16 cellular contexts compared by ENCODE assay signal in genomic region chr15:91790826-91791225, GRCh38.
DNase-seq lines count a peak whose midpoint lies in the region; TF ChIP-seq lines count a peak whose summit lies in the region.
"Had no signal": no experiment of that assay in that cellular context is flagged by ENCODE, and none has a peak within 500 bp of the region (broad histone marks: within the 10 kb centered on the region; RNA-seq: fewer than 3 reads in every experiment).

No MANE protein-coding gene starts in this region.

- no peaks in the 10 kb centered on the region for H3K79me2 ChIP-seq in mammary epithelial cell (ENCODE audit: insufficient read depth, low read length)

- CTCF ChIA-PET in mammary epithelial cell (lab: Charles Lee; ENCODE audit: low non-redundant PET): no interaction called here

- H3K79me1 ChIP-seq in neuronal stem cell (ENCODE audit: low read depth, low read length): no peaks in the 10 kb centered on the region

- intact Hi-C loops in mammary epithelial cell (cut with micrococcal nuclease): no loop called here

- H2AFZ ChIP-seq in mammary epithelial cell (ENCODE audit: low read depth, low read length) (peak overlapping the region; percentile 18), neuronal stem cell (ENCODE audit: low read length) (no peak overlapping the region)

- H3K27me3 ChIP-seq in mammary epithelial cell (ENCODE audit: insufficient read depth, low read length) (no peaks in the 10 kb centered on the region), neuronal stem cell (ENCODE audit: control insufficient read depth in 3 of 3, insufficient read depth in 3 of 3, low read depth in 1 of 3, low read length in 3 of 3) (no peaks in the 10 kb centered on the region)
- H3K27me3 ChIP-seq: tibial artery had no signal

- peak; percentile 17 for DNase-seq in AG08395 (ENCODE audit: low spot score)
- peak; percentile 54 for DNase-seq in NCI-H2171 (lab: John Stamatoyannopoulos, UW)
- peak; percentile 88 for DNase-seq in mammary epithelial cell
- peak; percentile 84 for DNase-seq in kidney tubule cell (ENCODE audit: low spot score)
- no peak for DNase-seq in GM19238 (ENCODE audit: insufficient read length, low spot score)
- no peak for DNase-seq in neuronal stem cell (ENCODE audit: low spot score)
- DNase-seq in NCI-H2107 (lab: John Stamatoyannopoulos, UW): no peak
- no peak for DNase-seq in NAMALWA (ENCODE audit: low spot score)
- DNase-seq: activated CD4-positive, alpha-beta T cell treated with anti-CD3 and anti-CD28 coated beads for 36 hours; CD4-positive, alpha-beta memory T cell; central memory CD4-positive, alpha-beta T cell; H7; IMR-90; NCI-H2081; psoas muscle had no signal

- H2BK15ac ChIP-seq in neuronal stem cell (ENCODE audit: low read length): no peak overlapping the region

- H3K27ac ChIP-seq in mammary epithelial cell (ENCODE audit: insufficient read depth, low read depth, low read length): no peak overlapping the region
- no peak overlapping the region for H3K27ac ChIP-seq in neuronal stem cell (replicated peaks; ENCODE audit: low read length)
- H3K27ac ChIP-seq: psoas muscle, tibial artery had no signal

- WGBS in mammary epithelial cell (ENCODE audit: low coverage, missing lambda C conversion rate): 45% methylated on average over 4 of the region's 4 CpGs
- WGBS in neuronal stem cell (ENCODE audit: extremely low coverage in 2 of 2, insufficient read length in 2 of 2, insufficient replicate concordance in 1 of 2), 2 donors: no CpG with 5 or more reads among the region's 4 CpGs

- H4K8ac ChIP-seq in neuronal stem cell (ENCODE audit: low read depth, low read length): no peak overlapping the region

- no peak overlapping the region for H2BK12ac ChIP-seq in neuronal stem cell (ENCODE audit: low read length)

- H2BK120ac ChIP-seq in neuronal stem cell (ENCODE audit: low read depth, low read length): no peak overlapping the region

- in situ Hi-C loops in mammary epithelial cell (cut with MboI; ENCODE audit: low sequenced_read_pairs in 2 of 2): no loop called here

- no peak overlapping the region for H2BK5ac ChIP-seq in neuronal stem cell (ENCODE audit: low read length)

- H3K4me2 ChIP-seq in mammary epithelial cell (ENCODE audit: insufficient read depth, low read depth, low read length) (peak overlapping the region; percentile 63), neuronal stem cell (ENCODE audit: insufficient read depth, low read length, poor library complexity, severe bottlenecking) (no peak overlapping the region)

- no peak overlapping the region for H3K4ac ChIP-seq in neuronal stem cell (ENCODE audit: low read length)

- H3K4me1 ChIP-seq in mammary epithelial cell (ENCODE audit: insufficient read depth, low read length) (peaks cover 8% of the 10 kb centered on the region), neuronal stem cell (ENCODE audit: control insufficient read depth in 2 of 2, insufficient read depth in 1 of 2, low read depth in 1 of 2, low read length in 2 of 2) (no peaks in the 10 kb centered on the region)
- H3K4me1 ChIP-seq: psoas muscle, tibial artery had no signal

- no peak overlapping the region for H2AK5ac ChIP-seq in neuronal stem cell (ENCODE audit: low read depth, low read length)

- no peak overlapping the region for H3K4me3 ChIP-seq in mammary epithelial cell (replicated peaks in 1 of 3; ENCODE audit: insufficient read depth in 1 of 3, low read depth in 2 of 3, low read length in 3 of 3)
- no peak overlapping the region for H3K4me3 ChIP-seq in neuronal stem cell (ENCODE audit: low read length in 2 of 2)
- H3K4me3 ChIP-seq: psoas muscle, tibial artery had no signal

- H3K9me3 ChIP-seq in mammary epithelial cell (replicated peaks; ENCODE audit: insufficient read depth, low read length): no peaks in the 10 kb centered on the region
- H3K9me3 ChIP-seq in neuronal stem cell (replicated peaks in 1 of 2; ENCODE audit: control insufficient read depth in 2 of 2, insufficient read depth in 1 of 2, low read depth in 1 of 2, low read length in 2 of 2): no peaks in the 10 kb centered on the region
- H3K9me3 ChIP-seq: psoas muscle, tibial artery had no signal

- no peak for TF ChIP-seq CTCF in mammary epithelial cell (conservative IDR thresholded peaks at IDR 0.05 in 1 of 2, IDR thresholded peaks at IDR 0.05 in 1 of 2; ENCODE audit: extremely low read depth in 1 of 2, insufficient read depth in 1 of 2, low read depth in 1 of 2, low read length in 2 of 2)

- dilution Hi-C loops in mammary epithelial cell (cut with HindIII; ENCODE audit: low sequenced_read_pairs): no loop called here

- H3K36me3 ChIP-seq in mammary epithelial cell (ENCODE audit: insufficient read depth, low read length): no peaks in the 10 kb centered on the region
- H3K36me3 ChIP-seq in neuronal stem cell (replicated peaks in 1 of 2; ENCODE audit: control insufficient read depth in 2 of 2, insufficient read depth in 2 of 2, low read length in 2 of 2): no peaks in the 10 kb centered on the region
- H3K36me3 ChIP-seq: tibial artery had no signal

- H3K23ac ChIP-seq in neuronal stem cell (ENCODE audit: low read depth, low read length, poor library complexity): no peak overlapping the region

- BruUV-seq in mammary epithelial cell (replicated peaks; lab: Mats Ljungman, UMichigan): no TSS peak

- no peak overlapping the region for H3K14ac ChIP-seq in neuronal stem cell (ENCODE audit: low read length)

- no peak overlapping the region for H4K91ac ChIP-seq in neuronal stem cell (ENCODE audit: low read depth, low read length, poor library complexity)

- no peaks in the 10 kb centered on the region for H4K20me1 ChIP-seq in mammary epithelial cell (ENCODE audit: insufficient read depth, low read length)

- H3K18ac ChIP-seq in neuronal stem cell (ENCODE audit: low read length): no peak overlapping the region

- H3K9ac ChIP-seq in mammary epithelial cell (ENCODE audit: insufficient read depth, low read length) (no peak overlapping the region), neuronal stem cell (ENCODE audit: low read depth, low read length, poor library complexity) (no peak overlapping the region)

Comparison
In these comparisons a context has a peak if more than half of its experiments do, and no peak if none do; other contexts are left out.
1. DNase-seq: peak in AG08395 (single experiment), NCI-H2171 (single experiment), mammary epithelial cell (single experiment) and kidney tubule cell (single experiment); none in GM19238 (single experiment), neuronal stem cell (single experiment), NCI-H2107 (single experiment) and NAMALWA (single experiment).